ENCODE assay signal across 1 cellular context in the genomic region with DNA sequence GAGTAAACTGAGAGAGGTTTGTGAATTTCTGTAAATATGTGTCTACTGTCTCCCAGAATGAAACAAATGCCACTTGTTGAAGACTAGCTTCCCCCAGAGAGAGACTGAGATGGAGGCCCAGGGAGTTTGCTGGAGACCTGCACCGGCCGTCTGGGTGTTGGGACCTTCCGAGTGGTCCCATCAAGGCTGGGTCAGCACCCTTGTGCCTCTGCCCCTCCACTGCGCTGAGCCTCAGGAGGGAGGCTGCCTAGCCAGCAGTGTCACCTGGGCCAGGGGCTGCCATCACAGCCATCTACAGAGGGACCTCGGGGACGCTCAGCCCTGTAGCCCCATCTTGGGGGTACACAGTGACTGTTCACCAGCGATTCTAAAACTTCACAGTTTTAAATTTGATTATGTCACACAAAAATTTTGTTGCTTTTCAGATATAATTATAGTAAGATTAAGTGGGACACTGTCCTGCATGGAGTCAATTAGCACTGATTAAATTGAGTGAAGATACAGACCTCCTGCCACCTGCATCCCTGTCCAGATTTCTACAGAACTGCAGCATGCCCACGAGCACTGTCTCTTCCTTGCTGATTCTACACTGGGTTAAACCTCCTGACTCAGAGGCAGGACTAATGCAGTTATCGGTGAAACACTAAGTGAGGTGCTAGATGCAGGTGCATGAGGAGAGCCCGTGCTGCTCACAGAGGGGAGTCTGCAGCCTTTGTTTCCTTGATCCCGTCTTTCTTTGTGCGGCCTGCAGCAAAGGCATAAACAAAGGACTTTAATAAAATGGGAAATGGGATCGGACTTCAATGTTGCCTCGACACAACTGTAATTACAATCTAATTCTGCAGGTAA.
TF ChIP-seq lines count a peak whose summit lies in the region.

No MANE protein-coding gene starts in this region.

TF ChIP-seq in GM23338, 12 proteins besides CTCF, POLR2A, EP300 and RAD21:
- no peak for TF ChIP-seq STAT1 (IDR thresholded peaks at IDR 0.05; ENCODE audit: unreplicated experiment)
- TF ChIP-seq NANOG (IDR thresholded peaks at IDR 0.05; ENCODE audit: borderline replicate concordance) = no peak
- TF ChIP-seq ETS1 (IDR thresholded peaks at IDR 0.05) = no peak
- TF ChIP-seq, protein P1, sequence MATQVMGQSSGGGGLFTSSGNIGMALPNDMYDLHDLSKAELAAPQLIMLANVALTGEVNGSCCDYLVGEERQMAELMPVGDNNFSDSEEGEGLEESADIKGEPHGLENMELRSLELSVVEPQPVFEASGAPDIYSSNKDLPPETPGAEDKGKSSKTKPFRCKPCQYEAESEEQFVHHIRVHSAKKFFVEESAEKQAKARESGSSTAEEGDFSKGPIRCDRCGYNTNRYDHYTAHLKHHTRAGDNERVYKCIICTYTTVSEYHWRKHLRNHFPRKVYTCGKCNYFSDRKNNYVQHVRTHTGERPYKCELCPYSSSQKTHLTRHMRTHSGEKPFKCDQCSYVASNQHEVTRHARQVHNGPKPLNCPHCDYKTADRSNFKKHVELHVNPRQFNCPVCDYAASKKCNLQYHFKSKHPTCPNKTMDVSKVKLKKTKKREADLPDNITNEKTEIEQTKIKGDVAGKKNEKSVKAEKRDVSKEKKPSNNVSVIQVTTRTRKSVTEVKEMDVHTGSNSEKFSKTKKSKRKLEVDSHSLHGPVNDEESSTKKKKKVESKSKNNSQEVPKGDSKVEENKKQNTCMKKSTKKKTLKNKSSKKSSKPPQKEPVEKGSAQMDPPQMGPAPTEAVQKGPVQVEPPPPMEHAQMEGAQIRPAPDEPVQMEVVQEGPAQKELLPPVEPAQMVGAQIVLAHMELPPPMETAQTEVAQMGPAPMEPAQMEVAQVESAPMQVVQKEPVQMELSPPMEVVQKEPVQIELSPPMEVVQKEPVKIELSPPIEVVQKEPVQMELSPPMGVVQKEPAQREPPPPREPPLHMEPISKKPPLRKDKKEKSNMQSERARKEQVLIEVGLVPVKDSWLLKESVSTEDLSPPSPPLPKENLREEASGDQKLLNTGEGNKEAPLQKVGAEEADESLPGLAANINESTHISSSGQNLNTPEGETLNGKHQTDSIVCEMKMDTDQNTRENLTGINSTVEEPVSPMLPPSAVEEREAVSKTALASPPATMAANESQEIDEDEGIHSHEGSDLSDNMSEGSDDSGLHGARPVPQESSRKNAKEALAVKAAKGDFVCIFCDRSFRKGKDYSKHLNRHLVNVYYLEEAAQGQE (IDR thresholded peaks at IDR 0.05; ENCODE audit: unreplicated experiment) = no peak
- TF ChIP-seq ZNF114 (CRISPR knock-in tag; IDR thresholded peaks at IDR 0.05) = no peak
- no peak for TF ChIP-seq EZH2phosphoT487 (IDR thresholded peaks at IDR 0.05; ENCODE audit: unreplicated experiment)
- TF ChIP-seq POLR2AphosphoS5 (IDR thresholded peaks at IDR 0.05; ENCODE audit: low read depth) = no peak
- TF ChIP-seq ZNF462 (CRISPR knock-in tag; IDR thresholded peaks at IDR 0.05) = no peak
- no peak for TF ChIP-seq CREB1 (CRISPR knock-in tag; IDR thresholded peaks at IDR 0.05; ENCODE audit: low read depth)
- no peak for TF ChIP-seq EZH2 (IDR thresholded peaks at IDR 0.05; ENCODE audit: low read depth, unreplicated experiment)
- TF ChIP-seq ZNF331 (CRISPR knock-in tag; IDR thresholded peaks at IDR 0.05; ENCODE audit: low read depth) = no peak
- TF ChIP-seq JUNB (IDR thresholded peaks at IDR 0.05; ENCODE audit: unreplicated experiment) = no peak
